Comparison of ENCODE assay signal across 1 cellular context in the genomic region with DNA sequence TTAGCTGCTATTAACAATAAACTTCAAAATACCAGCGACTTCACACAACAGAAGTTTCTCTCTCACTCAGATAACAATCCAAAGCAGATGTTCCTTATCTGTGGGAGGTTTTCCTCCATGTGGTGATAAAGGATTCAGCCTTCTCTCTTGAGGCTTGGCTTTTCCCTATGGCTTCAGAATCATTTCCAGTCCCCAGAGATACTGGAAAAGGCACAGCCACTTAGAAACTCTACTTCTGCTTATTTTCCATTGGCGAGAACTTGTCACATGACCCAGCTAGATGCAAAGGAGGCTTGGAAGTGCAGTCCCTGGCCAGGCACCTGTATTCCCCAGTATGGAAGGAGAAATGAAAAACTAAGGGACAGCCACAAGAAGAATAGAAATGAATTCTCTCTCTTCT.
TF ChIP-seq lines count a peak whose summit lies in the region.

No MANE protein-coding gene starts in this region.

TF ChIP-seq in GM23338, 12 proteins besides CTCF, POLR2A, EP300 and RAD21 (continued from another document):
- TF ChIP-seq, protein P1, sequence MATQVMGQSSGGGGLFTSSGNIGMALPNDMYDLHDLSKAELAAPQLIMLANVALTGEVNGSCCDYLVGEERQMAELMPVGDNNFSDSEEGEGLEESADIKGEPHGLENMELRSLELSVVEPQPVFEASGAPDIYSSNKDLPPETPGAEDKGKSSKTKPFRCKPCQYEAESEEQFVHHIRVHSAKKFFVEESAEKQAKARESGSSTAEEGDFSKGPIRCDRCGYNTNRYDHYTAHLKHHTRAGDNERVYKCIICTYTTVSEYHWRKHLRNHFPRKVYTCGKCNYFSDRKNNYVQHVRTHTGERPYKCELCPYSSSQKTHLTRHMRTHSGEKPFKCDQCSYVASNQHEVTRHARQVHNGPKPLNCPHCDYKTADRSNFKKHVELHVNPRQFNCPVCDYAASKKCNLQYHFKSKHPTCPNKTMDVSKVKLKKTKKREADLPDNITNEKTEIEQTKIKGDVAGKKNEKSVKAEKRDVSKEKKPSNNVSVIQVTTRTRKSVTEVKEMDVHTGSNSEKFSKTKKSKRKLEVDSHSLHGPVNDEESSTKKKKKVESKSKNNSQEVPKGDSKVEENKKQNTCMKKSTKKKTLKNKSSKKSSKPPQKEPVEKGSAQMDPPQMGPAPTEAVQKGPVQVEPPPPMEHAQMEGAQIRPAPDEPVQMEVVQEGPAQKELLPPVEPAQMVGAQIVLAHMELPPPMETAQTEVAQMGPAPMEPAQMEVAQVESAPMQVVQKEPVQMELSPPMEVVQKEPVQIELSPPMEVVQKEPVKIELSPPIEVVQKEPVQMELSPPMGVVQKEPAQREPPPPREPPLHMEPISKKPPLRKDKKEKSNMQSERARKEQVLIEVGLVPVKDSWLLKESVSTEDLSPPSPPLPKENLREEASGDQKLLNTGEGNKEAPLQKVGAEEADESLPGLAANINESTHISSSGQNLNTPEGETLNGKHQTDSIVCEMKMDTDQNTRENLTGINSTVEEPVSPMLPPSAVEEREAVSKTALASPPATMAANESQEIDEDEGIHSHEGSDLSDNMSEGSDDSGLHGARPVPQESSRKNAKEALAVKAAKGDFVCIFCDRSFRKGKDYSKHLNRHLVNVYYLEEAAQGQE (IDR thresholded peaks at IDR 0.05; ENCODE audit: unreplicated experiment) = no peak
